Comparison of ENCODE assay signal across 18 cellular contexts in the genomic region with DNA sequence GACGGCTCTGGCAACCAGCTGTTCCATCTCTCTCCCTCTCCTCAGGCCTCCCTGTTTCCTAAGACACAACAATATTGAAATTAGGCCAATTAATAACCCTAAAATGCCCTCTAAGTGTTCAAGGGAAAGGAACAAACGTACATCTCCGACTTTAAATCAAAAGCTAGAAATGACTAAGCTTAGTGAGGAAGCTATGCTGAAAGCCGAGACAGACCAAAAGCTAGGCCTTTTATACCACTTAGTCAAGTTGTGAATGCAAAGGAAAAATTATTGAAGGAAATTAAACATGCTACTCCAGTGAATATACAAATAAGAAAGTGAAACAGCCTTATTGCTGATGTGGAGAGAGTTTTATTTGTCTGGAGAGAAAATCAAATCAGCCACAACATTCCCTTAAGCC.
"Had no signal": no experiment of that assay in that cellular context is flagged by ENCODE, and none has a peak within 500 bp of the region (broad histone marks: within the 10 kb centered on the region; RNA-seq: fewer than 3 reads in every experiment).

No MANE protein-coding gene starts in this region.

- DNase-seq: activated gamma-delta T cell treated with Interleukin-2 at 50 U/mL for 16 hours; aorta; brain microvascular endothelial cell; central memory CD4-positive, alpha-beta T cell; colonic mucosa; erythroblast; kidney; stimulated activated CD4-positive, alpha-beta T cell treated with anti-CD3 and anti-CD28 coated beads, Interleukin-2, amount 100 ng/mL, for 24 hours; stomach; SW 1271; testis had no signal

- H3K9me3 ChIP-seq: colonic mucosa, prostate gland, right atrium auricular region, testis had no signal

- ATAC-seq: left lobe of liver had no signal

- H3K27ac ChIP-seq: brain microvascular endothelial cell, colonic mucosa, prostate gland, right atrium auricular region, stomach, testis had no signal

- H3K4me1 Mint-ChIP-seq: mesothelial cell of epicardium, neural crest cell had no signal

- H3K4me3 Mint-ChIP-seq: mesothelial cell of epicardium; neural crest cell; T-helper 2 cell treated with Interferon-gamma antibody and Interleukin-4, amounts not matched to agents 5 μg/mL and 100 μg/mL, for 36 hours; type B pancreatic cell had no signal

- H3K27me3 Mint-ChIP-seq: type B pancreatic cell had no signal

- H3K9me3 Mint-ChIP-seq: T-helper 2 cell treated with Interferon-gamma antibody and Interleukin-4, amounts not matched to agents 5 μg/mL and 100 μg/mL, for 36 hours had no signal

- H3K4me3 ChIP-seq: colonic mucosa, prostate gland, right atrium auricular region, stomach, testis had no signal

- H3K27ac Mint-ChIP-seq: mesothelial cell of epicardium; T-helper 2 cell treated with Interferon-gamma antibody and Interleukin-4, amounts not matched to agents 5 μg/mL and 100 μg/mL, for 36 hours; type B pancreatic cell had no signal

- H3K27me3 ChIP-seq: brain microvascular endothelial cell, colonic mucosa, right atrium auricular region, stomach, testis had no signal

- H3K4me1 ChIP-seq: colonic mucosa, prostate gland, right atrium auricular region, stomach, testis had no signal

- H3K36me3 ChIP-seq: brain microvascular endothelial cell, colonic mucosa, prostate gland, right atrium auricular region had no signal
